13 cellular contexts compared by ENCODE assay signal in the genomic region with DNA sequence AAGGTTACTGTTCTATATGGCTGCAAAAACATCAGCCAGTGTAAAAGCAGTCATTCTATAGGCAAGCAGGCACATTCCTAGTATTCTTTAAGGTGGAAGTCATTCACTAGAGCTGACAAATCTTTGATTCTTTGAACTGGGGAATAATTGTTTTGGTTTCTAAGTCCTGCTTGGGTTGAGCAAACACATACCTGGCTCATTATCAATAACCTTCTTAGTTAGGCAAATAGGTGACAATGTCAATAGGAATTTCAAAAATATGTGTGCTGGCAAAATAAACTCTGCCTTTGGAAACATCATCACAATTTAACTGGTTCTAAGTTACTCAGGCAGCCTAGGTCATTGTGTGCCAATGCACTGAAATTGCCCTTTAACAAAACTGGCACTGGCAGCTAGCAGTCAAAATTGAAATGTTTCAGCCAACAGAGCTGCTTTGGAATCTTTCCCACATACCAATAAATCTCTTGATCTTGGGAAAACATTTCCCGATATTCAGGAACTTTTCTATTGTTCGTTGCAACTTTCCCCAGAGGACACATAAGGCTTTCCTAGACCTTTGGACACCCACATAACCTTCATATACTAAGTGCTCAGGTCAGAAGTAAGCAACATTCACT.
DNase-seq lines count a peak whose midpoint lies in the region; ATAC-seq and TF ChIP-seq lines count a peak whose summit lies in the region.
"Had no signal": no experiment of that assay in that cellular context is flagged by ENCODE, and none has a peak within 500 bp of the region (broad histone marks: within the 10 kb centered on the region; RNA-seq: fewer than 3 reads in every experiment).

No MANE protein-coding gene starts in this region.

- 0% methylated on average over 2 of the region's 2 CpGs for WGBS in mammary epithelial cell (ENCODE audit: low coverage, missing lambda C conversion rate)

- peak; percentile 63 for ATAC-seq in left lung
- no peak for ATAC-seq in activated T-helper 17 cell treated with anti-CD3 and anti-CD28 coated beads, Interleukin-2, amount 50 U/mL, for 72 hours (replicated peaks)
- ATAC-seq: naive thymus-derived CD4-positive, alpha-beta T cell had no signal

- H3K36me3 ChIP-seq in ACC112 (ENCODE audit: insufficient read depth, low read length) (no peaks in the 10 kb centered on the region), mammary epithelial cell (ENCODE audit: insufficient read depth, low read length) (no peaks in the 10 kb centered on the region), left lung (no peaks in the 10 kb centered on the region), OCI-LY7 (ENCODE audit: insufficient read depth, low read length) (no peaks in the 10 kb centered on the region)

- H3K27ac Mint-ChIP-seq in activated T-helper 17 cell treated with anti-CD3 and anti-CD28 coated beads, Interleukin-2, amount 50 U/mL, for 72 hours = no peak overlapping the region
- H3K27ac Mint-ChIP-seq: activated T-helper 2 cell treated with anti-CD3 and anti-CD28 coated beads, Interferon-gamma antibody, Interleukin-2, Interleukin-4, amounts not matched to agents 10 μg/mL and 5 μg/mL and 100 μg/mL, durations not matched to agents 14 hours and 24 hours and 36 hours; naive thymus-derived CD4-positive, alpha-beta T cell had no signal

- no peaks in the 10 kb centered on the region for H4K20me1 ChIP-seq in mammary epithelial cell (ENCODE audit: insufficient read depth, low read length)
- no peaks in the 10 kb centered on the region for H4K20me1 ChIP-seq in OCI-LY7 (ENCODE audit: insufficient read depth, low read length)

- TF ChIP-seq CTCF in mammary epithelial cell (conservative IDR thresholded peaks at IDR 0.05 in 1 of 2, IDR thresholded peaks at IDR 0.05 in 1 of 2; ENCODE audit: extremely low read depth in 1 of 2, insufficient read depth in 1 of 2, low read depth in 1 of 2, low read length in 2 of 2) (no peak), left lung (IDR thresholded peaks at IDR 0.05) (no peak), OCI-LY7 (conservative IDR thresholded peaks at IDR 0.05; ENCODE audit: low read length) (no peak)

- BruUV-seq in mammary epithelial cell (replicated peaks; lab: Mats Ljungman, UMichigan) (no TSS peak), OCI-LY7 (replicated peaks; lab: Mats Ljungman, UMichigan) (no TSS peak)

- H3K27ac ChIP-seq in ACC112 (ENCODE audit: low read depth, low read length) (peak overlapping the region; percentile 56), mammary epithelial cell (ENCODE audit: insufficient read depth, low read depth, low read length) (peak overlapping the region; percentile 59), left lung (no peak overlapping the region), OCI-LY7 (ENCODE audit: low read depth, low read length, poor library complexity, severe bottlenecking) (no peak overlapping the region)
- H3K27ac ChIP-seq: dorsolateral prefrontal cortex had no signal

- no peaks in the 10 kb centered on the region for H3K27me3 Mint-ChIP-seq in activated T-helper 17 cell treated with anti-CD3 and anti-CD28 coated beads, Interleukin-2, amount 50 U/mL, for 72 hours
- H3K27me3 Mint-ChIP-seq: naive thymus-derived CD4-positive, alpha-beta T cell had no signal

- CTCF ChIA-PET in mammary epithelial cell (lab: Charles Lee; ENCODE audit: low non-redundant PET) (no interaction called here), OCI-LY7 (lab: Charles Lee; ENCODE audit: unreplicated experiment) (no interaction called here)

- peak overlapping the region; percentile 58 for H2AFZ ChIP-seq in ACC112 (ENCODE audit: low read length, unreplicated experiment)
- no peak overlapping the region for H2AFZ ChIP-seq in mammary epithelial cell (ENCODE audit: low read depth, low read length)
- H2AFZ ChIP-seq in OCI-LY7 (ENCODE audit: low read length) = no peak overlapping the region

- DNase-seq in HT1080 (ENCODE audit: low read depth) (peak; percentile 48), mammary epithelial cell (peak; percentile 72), left lung (no peak), NCI-H2227 (lab: John Stamatoyannopoulos, UW; ENCODE audit: unreplicated experiment) (no peak), OCI-LY7 (ENCODE audit: low spot score) (no peak), GOT3 (lab: John Stamatoyannopoulos, UW) (no peak)
- DNase-seq: dorsolateral prefrontal cortex; H7; naive thymus-derived CD4-positive, alpha-beta T cell; NCI-H2227 treated with DMSO at 0.1 percent for 48 hours had no signal

- dilution Hi-C loops in mammary epithelial cell (cut with HindIII; ENCODE audit: low sequenced_read_pairs) = loop anchor here (5.0 kb wide), 1 partner anchor 72 kb away; no protein-coding TSS in a partner anchor

- H3K4me2 ChIP-seq in mammary epithelial cell (ENCODE audit: insufficient read depth, low read depth, low read length) = peak overlapping the region; percentile 43
- no peak overlapping the region for H3K4me2 ChIP-seq in OCI-LY7 (ENCODE audit: low read length)

- H3K27me3 ChIP-seq in ACC112 (ENCODE audit: insufficient read depth, low read length) (no peaks in the 10 kb centered on the region), mammary epithelial cell (ENCODE audit: insufficient read depth, low read length) (no peaks in the 10 kb centered on the region), left lung (no peaks in the 10 kb centered on the region)
- H3K27me3 ChIP-seq: dorsolateral prefrontal cortex had no signal

- H3K79me2 ChIP-seq in ACC112 (ENCODE audit: control insufficient read depth, insufficient read depth, low read length, unreplicated experiment) (no peaks in the 10 kb centered on the region), mammary epithelial cell (ENCODE audit: insufficient read depth, low read length) (no peaks in the 10 kb centered on the region), OCI-LY7 (ENCODE audit: insufficient read depth, low read depth, low read length) (no peaks in the 10 kb centered on the region)

- no peaks in the 10 kb centered on the region for H3K36me3 Mint-ChIP-seq in activated T-helper 17 cell treated with anti-CD3 and anti-CD28 coated beads, Interleukin-2, amount 50 U/mL, for 72 hours (ENCODE audit: low read depth)
- H3K36me3 Mint-ChIP-seq: naive thymus-derived CD4-positive, alpha-beta T cell had no signal

- in situ Hi-C loops in mammary epithelial cell (cut with MboI; ENCODE audit: low sequenced_read_pairs in 2 of 2) = loop anchor here in 1 of 2 donors (5.0 kb wide), 1 partner anchor 143 kb away; no protein-coding TSS in a partner anchor

- POLR2A ChIA-PET in OCI-LY7 (lab: Charles Lee) = interaction anchor here (0.6 kb wide), 1 partner anchor 25 kb away, joined by 4 read pairs; no protein-coding TSS in a partner anchor

- no peaks in the 10 kb centered on the region for H3K9me3 Mint-ChIP-seq in activated T-helper 17 cell treated with anti-CD3 and anti-CD28 coated beads, Interleukin-2, amount 50 U/mL, for 72 hours
- H3K9me3 Mint-ChIP-seq: activated T-helper 2 cell treated with anti-CD3 and anti-CD28 coated beads, Interferon-gamma antibody, Interleukin-2, Interleukin-4, amounts not matched to agents 10 μg/mL and 5 μg/mL and 100 μg/mL, durations not matched to agents 14 hours and 24 hours and 36 hours had no signal

- H3K4me3 ChIP-seq in ACC112 (ENCODE audit: low read depth, low read length) (peak overlapping the region; percentile 19; the same call in 1 of the 2 replicates), mammary epithelial cell (replicated peaks in 1 of 3; ENCODE audit: insufficient read depth in 1 of 3, low read depth in 2 of 3, low read length in 3 of 3) (no peak overlapping the region), left lung (no peak overlapping the region), OCI-LY7 (ENCODE audit: low read depth, low read length, poor library complexity, severe bottlenecking) (no peak overlapping the region)
- H3K4me3 ChIP-seq: dorsolateral prefrontal cortex had no signal

- no peaks in the 10 kb centered on the region for H3K4me1 Mint-ChIP-seq in activated T-helper 17 cell treated with anti-CD3 and anti-CD28 coated beads, Interleukin-2, amount 50 U/mL, for 72 hours
- H3K4me1 Mint-ChIP-seq: naive thymus-derived CD4-positive, alpha-beta T cell had no signal

- H3K9me2 ChIP-seq in OCI-LY7 (ENCODE audit: insufficient read depth, low read length) = no peaks in the 10 kb centered on the region

- no peak overlapping the region for H3K4me3 Mint-ChIP-seq in activated T-helper 17 cell treated with anti-CD3 and anti-CD28 coated beads, Interleukin-2, amount 50 U/mL, for 72 hours
- H3K4me3 Mint-ChIP-seq: naive thymus-derived CD4-positive, alpha-beta T cell had no signal

- no peak overlapping the region for H3K9ac ChIP-seq in mammary epithelial cell (ENCODE audit: insufficient read depth, low read length)

- H3K9me3 ChIP-seq in mammary epithelial cell (replicated peaks; ENCODE audit: insufficient read depth, low read length) = no peaks in the 10 kb centered on the region
- H3K9me3 ChIP-seq in left lung = no peaks in the 10 kb centered on the region
- H3K9me3 ChIP-seq in OCI-LY7 (ENCODE audit: low read length) = no peaks in the 10 kb centered on the region

- H3K4me1 ChIP-seq in ACC112 (ENCODE audit: control insufficient read depth, insufficient read depth, low read length, unreplicated experiment) (peaks cover 45% of the 10 kb centered on the region), mammary epithelial cell (ENCODE audit: insufficient read depth, low read length) (peaks cover 32% of the 10 kb centered on the region), left lung (peaks cover 0 to 5% of the 10 kb centered on the region in 2 donors), OCI-LY7 (ENCODE audit: insufficient read depth, low read length, poor library complexity, severe bottlenecking) (no peaks in the 10 kb centered on the region)

- intact Hi-C loops in mammary epithelial cell (cut with micrococcal nuclease) = loop anchor here (5.0 to 10.0 kb wide), 3 partner anchors 67 to 283 kb away; no protein-coding TSS in a partner anchor
- intact Hi-C loops in left lung (cut with DNase I) = no loop called here
- intact Hi-C loops in OCI-LY7 (cut with micrococcal nuclease; ENCODE audit: unreplicated experiment) = no loop called here

Comparison
In these comparisons a context has a peak if more than half of its experiments do, and no peak if none do; other contexts are left out.
1. H3K27ac ChIP-seq: peak in ACC112 (single experiment) and mammary epithelial cell (single experiment); none in left lung (0 of 2) and OCI-LY7 (single experiment).
2. DNase-seq: peak in HT1080 (single experiment) and mammary epithelial cell (single experiment); none in left lung (0 of 2), NCI-H2227 (single experiment), OCI-LY7 (single experiment) and GOT3 (single experiment).